Comparison of ENCODE assay signal across 15 cellular contexts in the genomic region with DNA sequence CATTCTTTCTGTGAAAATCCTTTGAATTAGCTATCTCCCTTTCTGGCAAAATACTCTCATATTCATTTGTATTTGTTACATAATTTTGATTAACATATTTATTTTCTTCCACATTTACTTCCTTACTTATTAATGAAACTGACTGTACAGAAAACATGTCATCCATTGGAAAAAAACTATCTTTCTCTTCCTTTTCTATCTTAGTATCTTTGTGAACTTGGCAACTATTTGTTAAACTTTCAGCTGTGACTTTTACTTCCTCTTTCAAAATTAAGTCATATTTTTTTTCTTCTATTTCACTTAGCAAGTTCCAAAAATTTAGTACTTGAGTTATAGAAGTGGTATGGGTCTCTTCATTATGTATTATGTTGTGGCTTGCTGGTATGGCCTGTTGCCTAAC. TPM values are rescaled to one million over a fixed set of nuclear protein-coding genes. Genes with fewer than 3 reads are reported as not detected.
DNase-seq lines count a peak whose midpoint lies in the region; ATAC-seq, FAIRE-seq and TF ChIP-seq lines count a peak whose summit lies in the region.
"Had no signal": no experiment of that assay in that cellular context is flagged by ENCODE, and none has a peak within 500 bp of the region (broad histone marks: within the 10 kb centered on the region; RNA-seq: fewer than 3 reads in every experiment).

No MANE protein-coding gene starts in this region.

- no peak overlapping the region for H3K4me3 ChIP-seq in gastroesophageal sphincter
- H3K4me3 ChIP-seq in left ventricle myocardium inferior: no peak overlapping the region
- H3K4me3 ChIP-seq: Peyer's patch, transverse colon had no signal

- H3K4me3 Mint-ChIP-seq in stimulated activated memory B cell treated with anti-CD40 and anti-IgM and Interleukin-4, amounts not matched to agents 10 μg/mL and 1 μg/mL and 100 μg/mL, for 72 hours: no peak overlapping the region
- H3K4me3 Mint-ChIP-seq: naive B cell had no signal

- TF ChIP-seq POLR2A in GM12892 (IDR thresholded peaks at IDR 0.05; ENCODE audit: low read depth, low read length): no peak
- no peak for TF ChIP-seq POLR2A in gastroesophageal sphincter (IDR thresholded peaks at IDR 0.05)

- no peak for TF ChIP-seq EP300 in gastroesophageal sphincter (IDR thresholded peaks at IDR 0.05)

- FAIRE-seq in GM12892 (lab: Jason Lieb, UNC): peak; percentile 89
- FAIRE-seq: keratinocyte, TTC549 had no signal

- H3K27me3 ChIP-seq in gastroesophageal sphincter (no peaks in the 10 kb centered on the region), left ventricle myocardium inferior (ENCODE audit: low read depth) (peaks cover 10% of the 10 kb centered on the region)
- H3K27me3 ChIP-seq: Peyer's patch had no signal

- intact Hi-C loops in left ventricle myocardium inferior (cut with micrococcal nuclease): no loop called here

- H3K27ac ChIP-seq in gastroesophageal sphincter (no peak overlapping the region), left ventricle myocardium inferior (replicated peaks) (no peak overlapping the region)
- H3K27ac ChIP-seq: Peyer's patch, transverse colon had no signal

- H3K9me3 ChIP-seq in gastroesophageal sphincter (no peaks in the 10 kb centered on the region), left ventricle myocardium inferior (replicated peaks) (no peaks in the 10 kb centered on the region)
- H3K9me3 ChIP-seq: Peyer's patch, transverse colon had no signal

- H3K4me1 Mint-ChIP-seq in stimulated activated memory B cell treated with anti-CD40 and anti-IgM and Interleukin-4, amounts not matched to agents 10 μg/mL and 1 μg/mL and 100 μg/mL, for 72 hours: peaks cover 26% of the 10 kb centered on the region

- peak; percentile 24 for ATAC-seq in GM19468 (IDR thresholded peaks at IDR 0.05; ENCODE audit: extremely low read depth, unreplicated experiment)
- ATAC-seq in HG02973 (IDR thresholded peaks at IDR 0.05; ENCODE audit: unreplicated experiment): peak; percentile 40
- no peak for ATAC-seq in gastroesophageal sphincter
- no peak for ATAC-seq in stimulated activated memory B cell treated with anti-CD40 and anti-IgM and Interleukin-4, amounts not matched to agents 10 μg/mL and 1 μg/mL and 100 μg/mL, for 72 hours

- H3K9me3 Mint-ChIP-seq in stimulated activated memory B cell treated with anti-CD40 and anti-IgM and Interleukin-4, amounts not matched to agents 10 μg/mL and 1 μg/mL and 100 μg/mL, for 72 hours: no peaks in the 10 kb centered on the region

- H3K27ac Mint-ChIP-seq in stimulated activated memory B cell treated with anti-CD40 and anti-IgM and Interleukin-4, amounts not matched to agents 10 μg/mL and 1 μg/mL and 100 μg/mL, for 72 hours: no peak overlapping the region
- H3K27ac Mint-ChIP-seq: naive B cell had no signal

- TF ChIP-seq CTCF in gastroesophageal sphincter (IDR thresholded peaks at IDR 0.05): no peak
- TF ChIP-seq CTCF in left ventricle myocardium inferior (IDR thresholded peaks at IDR 0.05; ENCODE audit: borderline replicate concordance): no peak

- DNase-seq in GM12892 (ENCODE audit: insufficient read length) (no peak), MV-4-11 (lab: John Stamatoyannopoulos, UW) (peak; percentile 92), NCI-H1092 treated with DMSO at 0.1 percent for 48 hours (lab: John Stamatoyannopoulos, UW) (no peak), left ventricle myocardium inferior (no peak)
- DNase-seq: DMS53, naive B cell, Peyer's patch, transverse colon had no signal

- H3K36me3 ChIP-seq in gastroesophageal sphincter: no peaks in the 10 kb centered on the region
- H3K36me3 ChIP-seq in left ventricle myocardium inferior: no peaks in the 10 kb centered on the region
- H3K36me3 ChIP-seq: Peyer's patch, transverse colon had no signal

- H3K36me3 Mint-ChIP-seq in stimulated activated memory B cell treated with anti-CD40 and anti-IgM and Interleukin-4, amounts not matched to agents 10 μg/mL and 1 μg/mL and 100 μg/mL, for 72 hours: no peaks in the 10 kb centered on the region
- H3K36me3 Mint-ChIP-seq: naive B cell had no signal

- H3K4me1 ChIP-seq in gastroesophageal sphincter: peaks cover 0 to 21% (median 8%) of the 10 kb centered on the region in 3 donors
- H3K4me1 ChIP-seq in left ventricle myocardium inferior: peaks cover 8% of the 10 kb centered on the region

- peaks cover 26% of the 10 kb centered on the region for H3K27me3 Mint-ChIP-seq in stimulated activated memory B cell treated with anti-CD40 and anti-IgM and Interleukin-4, amounts not matched to agents 10 μg/mL and 1 μg/mL and 100 μg/mL, for 72 hours

RNA-seq across cellular contexts. Expression of a gene that starts 2.6 kb away (rescaled TPM):
- polyA plus RNA-seq in GM12892 (2012; ENCODE audit: missing spikeins): not detected
- total RNA-seq in gastroesophageal sphincter: under 1 TPM in 1 of 4 donors, not detected in 3; 0.13 TPM
- 0.14 TPM for total RNA-seq in left ventricle myocardium inferior
- total RNA-seq: dermis microvascular lymphatic vessel endothelial cell, Peyer's patch had no signal

RNA-seq across cellular contexts. Expression of a gene that starts 24.8 kb away (rescaled TPM):
- polyA plus RNA-seq in GM12892 (2012; ENCODE audit: missing spikeins): 0.13 TPM
- total RNA-seq in gastroesophageal sphincter (1 to 10 TPM in 1 of 4 donors, under 1 TPM in 3; 0.40 to 5.2 (median 0.76) TPM), left ventricle myocardium inferior (15.8 TPM)
- total RNA-seq: dermis microvascular lymphatic vessel endothelial cell, Peyer's patch had no signal

Comparison
In these comparisons a context has a peak if more than half of its experiments do, and no peak if none do; other contexts are left out.
1. ATAC-seq: peak in GM19468 (single experiment) and HG02973 (single experiment); none in gastroesophageal sphincter (single experiment) and stimulated activated memory B cell treated with anti-CD40 and anti-IgM and Interleukin-4, amounts not matched to agents 10 μg/mL and 1 μg/mL and 100 μg/mL, for 72 hours (single experiment).